ENCODE assay signal across 24 cellular contexts in genomic region chr2:47607315-47608061, GRCh38. TPM values are rescaled to one million over a fixed set of nuclear protein-coding genes. Genes with fewer than 3 reads are reported as not detected.
"Had no signal": no experiment of that assay in that cellular context is flagged by ENCODE, and none has a peak within 500 bp of the region (broad histone marks: within the 10 kb centered on the region; RNA-seq: fewer than 3 reads in every experiment).

No MANE protein-coding gene starts in this region.

- H3K9ac ChIP-seq: parathyroid adenoma had no signal

- H3K79me2 ChIP-seq: parathyroid adenoma had no signal

- H3K27me3 ChIP-seq: heart left ventricle, sigmoid colon, stomach had no signal

- H3K4me1 ChIP-seq: heart left ventricle, lower lobe of right lung, parathyroid adenoma, psoas muscle, sigmoid colon, stomach had no signal

- H3K36me3 ChIP-seq: heart left ventricle, lower lobe of right lung, sigmoid colon, stomach, thoracic aorta had no signal

- H3K9me3 ChIP-seq: heart left ventricle, lower lobe of right lung, psoas muscle, sigmoid colon, stomach, thoracic aorta had no signal

- H3K4me3 ChIP-seq: heart left ventricle, lower lobe of right lung, psoas muscle, sigmoid colon, skin epidermis, stomach, thoracic aorta had no signal

- H3K27ac ChIP-seq: heart left ventricle, lower lobe of right lung, parathyroid adenoma, psoas muscle, sigmoid colon, skin epidermis, stomach, thoracic aorta had no signal

- DNase-seq: effector memory CD4-positive, alpha-beta T cell; heart left ventricle; hippocampal formation; kidney glomerular epithelial cell; lower lobe of right lung; natural killer cell; psoas muscle; retina; sigmoid colon; stimulated activated CD4-positive, alpha-beta T cell treated with anti-CD3 and anti-CD28 coated beads, Interleukin-2, amount 100 ng/mL, for 24 hours; stimulated activated naive CD4-positive, alpha-beta T cell; stomach; substantia nigra; trophoblast cell had no signal

- H2AFZ ChIP-seq: parathyroid adenoma had no signal

- ATAC-seq: esophagus mucosa, heart left ventricle, left lobe of liver, lower lobe of right lung, natural killer cell, psoas muscle had no signal

- FAIRE-seq: endometrium, frontal cortex, islet of Langerhans had no signal

RNA-seq across cellular contexts. Expression of gene KCNK12, which starts 36.7 kb away (rescaled TPM):
- total RNA-seq: esophagus mucosa, left lobe of liver, lower lobe of right lung, myocyte, psoas muscle, thoracic aorta had no signal
- polyA plus RNA-seq: fibroblast of lung had no signal
